Comparison of ENCODE assay signal across 1 cellular context in the genomic region with DNA sequence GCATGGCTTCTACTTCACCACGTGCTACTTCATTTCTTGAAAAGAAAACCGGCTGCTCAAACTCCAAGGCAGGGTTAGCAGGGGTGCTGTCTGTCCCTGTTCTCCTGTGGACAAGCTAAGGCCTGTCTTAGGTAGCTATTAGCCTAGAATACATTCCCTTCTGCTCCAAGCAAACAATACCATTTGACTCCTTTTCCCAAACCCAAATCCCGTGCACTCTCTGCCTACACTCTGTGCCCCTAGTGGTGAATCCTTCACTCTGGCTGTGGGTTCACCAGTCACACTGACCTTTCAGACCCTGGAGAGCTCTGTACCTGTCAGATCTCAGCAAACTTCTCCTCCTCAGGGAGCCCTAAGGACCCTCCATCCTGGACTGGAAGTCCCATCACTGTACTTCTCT.
TF ChIP-seq lines count a peak whose summit lies in the region.

No MANE protein-coding gene starts in this region.

TF ChIP-seq in HepG2, 621 proteins besides CTCF, POLR2A, EP300 and RAD21:
- TF ChIP-seq CREBL2 (CRISPR knock-in tag; IDR thresholded peaks at IDR 0.05; ENCODE audit: borderline replicate concordance) = no peak
- TF ChIP-seq MIXL1 (CRISPR knock-in tag; IDR thresholded peaks at IDR 0.05) = no peak
- no peak for TF ChIP-seq SMARCC2 (IDR thresholded peaks at IDR 0.05)
- TF ChIP-seq GATAD2A (CRISPR knock-in tag; IDR thresholded peaks at IDR 0.05) = no peak
- TF ChIP-seq GRHL1 (CRISPR knock-in tag; conservative IDR thresholded peaks at IDR 0.05) = no peak
- TF ChIP-seq, protein P1, sequence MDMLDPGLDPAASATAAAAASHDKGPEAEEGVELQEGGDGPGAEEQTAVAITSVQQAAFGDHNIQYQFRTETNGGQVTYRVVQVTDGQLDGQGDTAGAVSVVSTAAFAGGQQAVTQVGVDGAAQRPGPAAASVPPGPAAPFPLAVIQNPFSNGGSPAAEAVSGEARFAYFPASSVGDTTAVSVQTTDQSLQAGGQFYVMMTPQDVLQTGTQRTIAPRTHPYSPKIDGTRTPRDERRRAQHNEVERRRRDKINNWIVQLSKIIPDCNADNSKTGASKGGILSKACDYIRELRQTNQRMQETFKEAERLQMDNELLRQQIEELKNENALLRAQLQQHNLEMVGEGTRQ (IDR thresholded peaks at IDR 0.05; ENCODE audit: low read depth, low read length) = no peak
- TF ChIP-seq, protein P1 (CRISPR knock-in tag; IDR thresholded peaks at IDR 0.05; ENCODE audit: borderline replicate concordance) = no peak
- TF ChIP-seq, protein P2, sequence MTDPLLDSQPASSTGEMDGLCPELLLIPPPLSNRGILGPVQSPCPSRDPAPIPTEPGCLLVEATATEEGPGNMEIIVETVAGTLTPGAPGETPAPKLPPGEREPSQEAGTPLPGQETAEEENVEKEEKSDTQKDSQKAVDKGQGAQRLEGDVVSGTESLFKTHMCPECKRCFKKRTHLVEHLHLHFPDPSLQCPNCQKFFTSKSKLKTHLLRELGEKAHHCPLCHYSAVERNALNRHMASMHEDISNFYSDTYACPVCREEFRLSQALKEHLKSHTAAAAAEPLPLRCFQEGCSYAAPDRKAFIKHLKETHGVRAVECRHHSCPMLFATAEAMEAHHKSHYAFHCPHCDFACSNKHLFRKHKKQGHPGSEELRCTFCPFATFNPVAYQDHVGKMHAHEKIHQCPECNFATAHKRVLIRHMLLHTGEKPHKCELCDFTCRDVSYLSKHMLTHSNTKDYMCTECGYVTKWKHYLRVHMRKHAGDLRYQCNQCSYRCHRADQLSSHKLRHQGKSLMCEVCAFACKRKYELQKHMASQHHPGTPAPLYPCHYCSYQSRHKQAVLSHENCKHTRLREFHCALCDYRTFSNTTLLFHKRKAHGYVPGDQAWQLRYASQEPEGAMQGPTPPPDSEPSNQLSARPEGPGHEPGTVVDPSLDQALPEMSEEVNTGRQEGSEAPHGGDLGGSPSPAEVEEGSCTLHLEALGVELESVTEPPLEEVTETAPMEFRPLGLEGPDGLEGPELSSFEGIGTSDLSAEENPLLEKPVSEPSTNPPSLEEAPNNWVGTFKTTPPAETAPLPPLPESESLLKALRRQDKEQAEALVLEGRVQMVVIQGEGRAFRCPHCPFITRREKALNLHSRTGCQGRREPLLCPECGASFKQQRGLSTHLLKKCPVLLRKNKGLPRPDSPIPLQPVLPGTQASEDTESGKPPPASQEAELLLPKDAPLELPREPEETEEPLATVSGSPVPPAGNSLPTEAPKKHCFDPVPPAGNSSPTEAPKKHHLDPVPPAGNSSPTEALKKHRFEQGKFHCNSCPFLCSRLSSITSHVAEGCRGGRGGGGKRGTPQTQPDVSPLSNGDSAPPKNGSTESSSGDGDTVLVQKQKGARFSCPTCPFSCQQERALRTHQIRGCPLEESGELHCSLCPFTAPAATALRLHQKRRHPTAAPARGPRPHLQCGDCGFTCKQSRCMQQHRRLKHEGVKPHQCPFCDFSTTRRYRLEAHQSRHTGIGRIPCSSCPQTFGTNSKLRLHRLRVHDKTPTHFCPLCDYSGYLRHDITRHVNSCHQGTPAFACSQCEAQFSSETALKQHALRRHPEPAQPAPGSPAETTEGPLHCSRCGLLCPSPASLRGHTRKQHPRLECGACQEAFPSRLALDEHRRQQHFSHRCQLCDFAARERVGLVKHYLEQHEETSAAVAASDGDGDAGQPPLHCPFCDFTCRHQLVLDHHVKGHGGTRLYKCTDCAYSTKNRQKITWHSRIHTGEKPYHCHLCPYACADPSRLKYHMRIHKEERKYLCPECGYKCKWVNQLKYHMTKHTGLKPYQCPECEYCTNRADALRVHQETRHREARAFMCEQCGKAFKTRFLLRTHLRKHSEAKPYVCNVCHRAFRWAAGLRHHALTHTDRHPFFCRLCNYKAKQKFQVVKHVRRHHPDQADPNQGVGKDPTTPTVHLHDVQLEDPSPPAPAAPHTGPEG (CRISPR knock-in tag; IDR thresholded peaks at IDR 0.05) = no peak
- no peak for TF ChIP-seq ZNF839 (CRISPR knock-in tag; IDR thresholded peaks at IDR 0.05; ENCODE audit: borderline replicate concordance)
- no peak for TF ChIP-seq ZBTB44 (CRISPR knock-in tag; IDR thresholded peaks at IDR 0.05)
- no peak for TF ChIP-seq SRSF1 (optimal IDR thresholded peaks at IDR 0.05; ENCODE audit: low read depth, low read length)
- no peak for TF ChIP-seq BHLHE40 (IDR thresholded peaks at IDR 0.05; ENCODE audit: low read length)
- no peak for TF ChIP-seq JUNB (CRISPR knock-in tag; IDR thresholded peaks at IDR 0.05; ENCODE audit: borderline replicate concordance)
